ENCODE assay signal across 8 cellular contexts in genomic region chr2:152861349-152861942, GRCh38.
DNase-seq lines count a peak whose midpoint lies in the region; ATAC-seq and TF ChIP-seq lines count a peak whose summit lies in the region.

No MANE protein-coding gene starts in this region.

- ATAC-seq in lung (ENCODE audit: insufficient read depth, low FRiP score) = no peak
- ATAC-seq in GM18505 (IDR thresholded peaks at IDR 0.05; ENCODE audit: unreplicated experiment) = no peak

- H3K27ac ChIP-seq in A673 (ENCODE audit: low read depth, low read length, poor library complexity, severe bottlenecking) (no peak overlapping the region), lung (ENCODE audit: low read depth in 1 of 2, low read length in 1 of 2) (no peak overlapping the region)

- no peak overlapping the region for H3K4me3 ChIP-seq in A673 (ENCODE audit: low read depth, low read length, poor library complexity, severe bottlenecking)
- no peak overlapping the region for H3K4me3 ChIP-seq in astrocyte of the cerebellum (ENCODE audit: low read depth, low read length)
- H3K4me3 ChIP-seq in lung = no peak overlapping the region

- no TSS peak for BruUV-seq in A673 (replicated peaks; lab: Mats Ljungman, UMichigan)

- H3K4me1 Mint-ChIP-seq in activated T-helper 1 cell treated with anti-CD3 and anti-CD28 coated beads, Interleukin-12 subunit alpha, Interleukin-12 subunit beta, Interleukin-2, Interleukin-4 antibody, amounts not matched to agents 30 ng/mL and 10 ng/mL and 1 ng/mL, durations not matched to agents 14 hours and 24 hours and 36 hours (ENCODE audit: low read depth) = no peaks in the 10 kb centered on the region

- H3K36me3 Mint-ChIP-seq in activated T-helper 1 cell treated with anti-CD3 and anti-CD28 coated beads, Interleukin-12 subunit alpha, Interleukin-12 subunit beta, Interleukin-2, Interleukin-4 antibody, amounts not matched to agents 30 ng/mL and 10 ng/mL and 1 ng/mL, durations not matched to agents 14 hours and 24 hours and 36 hours (ENCODE audit: low read depth) = no peaks in the 10 kb centered on the region

- no peak overlapping the region for H3K27ac Mint-ChIP-seq in activated T-helper 1 cell treated with anti-CD3 and anti-CD28 coated beads, Interleukin-12 subunit alpha, Interleukin-12 subunit beta, Interleukin-2, Interleukin-4 antibody, amounts not matched to agents 30 ng/mL and 10 ng/mL and 1 ng/mL, durations not matched to agents 14 hours and 24 hours and 36 hours

- H3K27me3 ChIP-seq in A673 (replicated peaks; ENCODE audit: insufficient read depth, low read depth, low read length, poor library complexity) = no peaks in the 10 kb centered on the region
- no peaks in the 10 kb centered on the region for H3K27me3 ChIP-seq in lung (ENCODE audit: control insufficient read depth, insufficient read depth)

- 71 to 81% methylated on average over 6 of the region's 6 CpGs for WGBS in lung, 2 donors

- peaks cover 38% of the 10 kb centered on the region for H3K9me3 Mint-ChIP-seq in activated T-helper 1 cell treated with anti-CD3 and anti-CD28 coated beads, Interleukin-12 subunit alpha, Interleukin-12 subunit beta, Interleukin-2, Interleukin-4 antibody, amounts not matched to agents 30 ng/mL and 10 ng/mL and 1 ng/mL, durations not matched to agents 14 hours and 24 hours and 36 hours

- DNase-seq in A673 (ENCODE audit: low spot score) = peak; percentile 46
- DNase-seq in G401 (ENCODE audit: low spot score) = peak; percentile 3
- DNase-seq in Kasumi-1 (lab: John Stamatoyannopoulos, UW) = peak; percentile 56 to 72
- DNase-seq in astrocyte of the cerebellum (ENCODE audit: low read depth) = no peak
- DNase-seq in lung (ENCODE audit: low spot score) = peak; percentile 42
- no peak for DNase-seq in NCI-H345 treated with DMSO at 0.1 percent for 48 hours (lab: John Stamatoyannopoulos, UW; ENCODE audit: unreplicated experiment)
- no peak for DNase-seq in activated T-helper 1 cell treated with anti-CD3 and anti-CD28 coated beads, Interleukin-12 subunit alpha, Interleukin-12 subunit beta, Interleukin-2, Interleukin-4 antibody, amounts not matched to agents 30 ng/mL and 10 ng/mL and 1 ng/mL, durations not matched to agents 14 hours and 24 hours and 36 hours (ENCODE audit: low spot score)

- H3K4me1 ChIP-seq in A673 (ENCODE audit: insufficient read depth, low read length, poor library complexity, severe bottlenecking) (no peaks in the 10 kb centered on the region), lung (ENCODE audit: control insufficient read depth in 2 of 2, insufficient read depth in 2 of 2, low read length in 2 of 2) (no peaks in the 10 kb centered on the region)

- POLR2A ChIA-PET in A673 (lab: Charles Lee; ENCODE audit: low non-redundant PET) = no interaction called here

- peak; percentile 76 for TF ChIP-seq CTCF in A673 (conservative IDR thresholded peaks at IDR 0.05; ENCODE audit: low read depth, low read length)
- peak; percentile 65 for TF ChIP-seq CTCF in astrocyte of the cerebellum (IDR thresholded peaks at IDR 0.05; ENCODE audit: low read depth, low read length, missing control alignments)
- TF ChIP-seq CTCF in lung (IDR thresholded peaks at IDR 0.05; ENCODE audit: control extremely low read depth, extremely low read depth) = no peak

- no peaks in the 10 kb centered on the region for H3K27me3 Mint-ChIP-seq in activated T-helper 1 cell treated with anti-CD3 and anti-CD28 coated beads, Interleukin-12 subunit alpha, Interleukin-12 subunit beta, Interleukin-2, Interleukin-4 antibody, amounts not matched to agents 30 ng/mL and 10 ng/mL and 1 ng/mL, durations not matched to agents 14 hours and 24 hours and 36 hours (ENCODE audit: insufficient read depth)

- intact Hi-C loops in A673 (cut with micrococcal nuclease; ENCODE audit: unreplicated experiment) = loop anchor here (2.0 to 5.0 kb wide), 2 partner anchors 616 to 1513 kb away; partner anchors contain the start of gene RPRM
- intact Hi-C loops in activated T-helper 1 cell treated with anti-CD3 and anti-CD28 coated beads, Interleukin-12 subunit alpha, Interleukin-12 subunit beta, Interleukin-2, Interleukin-4 antibody, amounts not matched to agents 30 ng/mL and 10 ng/mL and 1 ng/mL, durations not matched to agents 14 hours and 24 hours and 36 hours (cut with micrococcal nuclease) = loop anchor here (2.0 kb wide), 1 partner anchor 657 kb away; no protein-coding TSS in a partner anchor

- in situ Hi-C loops in G401 (cut with HindIII; ENCODE audit: low sequenced_read_pairs) (no loop called here), astrocyte of the cerebellum (cut with HindIII; ENCODE audit: low sequenced_read_pairs) (no loop called here)

- H3K36me3 ChIP-seq in A673 (ENCODE audit: insufficient read depth, low read length, poor library complexity, severe bottlenecking) (no peaks in the 10 kb centered on the region), lung (ENCODE audit: control insufficient read depth in 2 of 2, insufficient read depth in 2 of 2, low read length in 2 of 2) (no peaks in the 10 kb centered on the region)

- CTCF ChIA-PET in A673 (lab: Charles Lee) = interaction anchor here (1.1 to 1.7 kb wide), 2 partner anchors 16 to 24 kb away, joined by 3 read pairs; no protein-coding TSS in a partner anchor

- no peaks in the 10 kb centered on the region for H3K9me3 ChIP-seq in A673 (ENCODE audit: low read depth, low read length, poor library complexity, severe bottlenecking)
- H3K9me3 ChIP-seq in lung (ENCODE audit: control insufficient read depth in 2 of 2, insufficient read depth in 1 of 2, low read length in 1 of 2) = peaks cover 0 to 4% of the 10 kb centered on the region in 2 donors

- no peak overlapping the region for H3K4me3 Mint-ChIP-seq in activated T-helper 1 cell treated with anti-CD3 and anti-CD28 coated beads, Interleukin-12 subunit alpha, Interleukin-12 subunit beta, Interleukin-2, Interleukin-4 antibody, amounts not matched to agents 30 ng/mL and 10 ng/mL and 1 ng/mL, durations not matched to agents 14 hours and 24 hours and 36 hours

- TF ChIP-seq POLR2A in GM18505 (IDR thresholded peaks at IDR 0.05; ENCODE audit: borderline replicate concordance, extremely low read depth, insufficient read depth, insufficient read length) = no peak

Comparison
In these comparisons a context has a peak if more than half of its experiments do, and no peak if none do; other contexts are left out.
1. DNase-seq: peak in A673 (single experiment), G401 (single experiment), Kasumi-1 (2 of 2) and lung (single experiment); none in astrocyte of the cerebellum (single experiment), NCI-H345 treated with DMSO at 0.1 percent for 48 hours (single experiment) and activated T-helper 1 cell treated with anti-CD3 and anti-CD28 coated beads, Interleukin-12 subunit alpha, Interleukin-12 subunit beta, Interleukin-2, Interleukin-4 antibody, amounts not matched to agents 30 ng/mL and 10 ng/mL and 1 ng/mL, durations not matched to agents 14 hours and 24 hours and 36 hours (single experiment).